20 cellular contexts compared by ENCODE assay signal in genomic region chr2:1738163-1738562, GRCh38. TPM values are rescaled to one million over a fixed set of nuclear protein-coding genes. Genes with fewer than 3 reads are reported as not detected.
DNase-seq lines count a peak whose midpoint lies in the region; ATAC-seq and TF ChIP-seq lines count a peak whose summit lies in the region.
"Had no signal": no experiment of that assay in that cellular context is flagged by ENCODE, and none has a peak within 500 bp of the region (broad histone marks: within the 10 kb centered on the region; RNA-seq: fewer than 3 reads in every experiment).

No MANE protein-coding gene starts in this region.

- H4K20me1 ChIP-seq in osteoblast (ENCODE audit: insufficient read depth, low read length) = peaks cover 10% of the 10 kb centered on the region
- peaks cover 41% of the 10 kb centered on the region for H4K20me1 ChIP-seq in GM23338 (replicated peaks; ENCODE audit: insufficient read depth)

- no peaks in the 10 kb centered on the region for H3K27me3 ChIP-seq in SJSA1 (replicated peaks)
- H3K27me3 ChIP-seq in osteoblast (ENCODE audit: insufficient read depth, low read length) = no peaks in the 10 kb centered on the region
- H3K27me3 ChIP-seq in subcutaneous abdominal adipose tissue (ENCODE audit: control insufficient read depth in 5 of 5, insufficient read depth in 4 of 5, low read length in 5 of 5) = no peaks in the 10 kb centered on the region
- no peaks in the 10 kb centered on the region for H3K27me3 ChIP-seq in GM23338 (ENCODE audit: insufficient read depth)

- ATAC-seq in GM23338 = no peak
- ATAC-seq in HG03342 (IDR thresholded peaks at IDR 0.05; ENCODE audit: unreplicated experiment) = no peak
- ATAC-seq: activated CD4-positive, CD25-positive, alpha-beta regulatory T cell treated with anti-CD3 and anti-CD28 coated beads, Interleukin-2, amount 50 U/mL, for 24 hours; left ventricle myocardium superior; stimulated activated naive B cell treated with anti-CD40 and anti-IgM and Interleukin-4, amounts not matched to agents 10 μg/mL and 1 μg/mL and 100 μg/mL, for 72 hours; T-helper 17 cell had no signal

- H3K4me1 ChIP-seq in SJSA1 (replicated peaks) = peaks cover 79% of the 10 kb centered on the region
- H3K4me1 ChIP-seq in osteoblast (ENCODE audit: insufficient read depth, low read length) = peaks cover 37% of the 10 kb centered on the region
- H3K4me1 ChIP-seq in subcutaneous abdominal adipose tissue (ENCODE audit: control insufficient read depth in 5 of 5, insufficient read depth in 5 of 5, low read length in 5 of 5) = peaks cover 7 to 67% (median 65%) of the 10 kb centered on the region in 5 donors
- H3K4me1 ChIP-seq in GM23338 (ENCODE audit: insufficient read depth) = peaks cover 18% of the 10 kb centered on the region; the same call in 1 of the 2 replicates

- H3K27me3 Mint-ChIP-seq in HFFc6 (ENCODE audit: insufficient read depth) (peaks cover 6% of the 10 kb centered on the region; the same call in 1 of the 2 replicates), GM23338 (ENCODE audit: insufficient read depth, low read depth, poor library complexity) (peaks cover 10% of the 10 kb centered on the region)
- H3K27me3 Mint-ChIP-seq: progenitor cell of endocrine pancreas had no signal

- H3K9me3 ChIP-seq in SJSA1 (replicated peaks) (peaks cover 3% of the 10 kb centered on the region; the same call in 1 of the 2 replicates), osteoblast (ENCODE audit: low read depth, low read length) (no peaks in the 10 kb centered on the region), subcutaneous abdominal adipose tissue (ENCODE audit: control insufficient read depth in 5 of 5, low read length in 5 of 5) (no peaks in the 10 kb centered on the region)

- DNase-seq in HFFc6 (no peak), SJSA1 (ENCODE audit: low read depth in 1 of 2, low spot score in 2 of 2) (no peak), osteoblast (ENCODE audit: insufficient read length, low spot score, missing footprints) (peak; percentile 26), GM23338 (ENCODE audit: low spot score) (no peak), RPMI8226 (no peak)
- DNase-seq: activated CD4-positive, alpha-beta T cell treated with anti-CD3 and anti-CD28 coated beads, Interleukin-2, amount 50 U/mL, for 4 hours; activated naive CD4-positive, alpha-beta T cell treated with anti-CD3 and anti-CD28 coated beads, Interleukin-2, amount 50 U/mL, for 16 hours; DMS 273 treated with DMSO at 0.1 percent for 48 hours; effector CD8-positive, alpha-beta T cell; GOT3; left ventricle myocardium superior; NCI-H146; stimulated activated naive B cell treated with anti-CD40 and anti-IgM and Interleukin-4, amounts not matched to agents 10 μg/mL and 1 μg/mL and 100 μg/mL, for 72 hours; T-helper 17 cell had no signal

- H3K36me3 Mint-ChIP-seq in HFFc6 (ENCODE audit: low read depth) (peaks cover 52% of the 10 kb centered on the region), GM23338 (ENCODE audit: low read depth) (peaks cover 43% of the 10 kb centered on the region)

- H3K36me3 ChIP-seq in SJSA1 (peaks cover 37% of the 10 kb centered on the region), osteoblast (ENCODE audit: insufficient read depth, low read length) (peaks cover 6% of the 10 kb centered on the region), subcutaneous abdominal adipose tissue (ENCODE audit: control insufficient read depth in 5 of 5, insufficient read depth in 5 of 5, low read length in 5 of 5) (peaks cover 0 to 3% (median 3%) of the 10 kb centered on the region in 5 donors), GM23338 (ENCODE audit: insufficient read depth) (no peaks in the 10 kb centered on the region)

- H3K79me2 ChIP-seq in osteoblast (ENCODE audit: insufficient read depth, low read length) (peaks cover 80% of the 10 kb centered on the region), GM23338 (replicated peaks; ENCODE audit: insufficient read depth) (peaks cover 99% of the 10 kb centered on the region)

- H3K27ac Mint-ChIP-seq in HFFc6 (peak overlapping the region; percentile 94), GM23338 (no peak overlapping the region)
- H3K27ac Mint-ChIP-seq: activated T-helper 2 cell treated with anti-CD3 and anti-CD28 coated beads, Interferon-gamma antibody, Interleukin-2, Interleukin-4, amounts not matched to agents 10 μg/mL and 5 μg/mL and 100 μg/mL, durations not matched to agents 14 hours and 24 hours and 36 hours; progenitor cell of endocrine pancreas; stimulated activated naive B cell treated with anti-CD40 and anti-IgM and Interleukin-4, amounts not matched to agents 10 μg/mL and 1 μg/mL and 100 μg/mL, for 72 hours; T-helper 17 cell had no signal

- H3K9ac ChIP-seq in subcutaneous abdominal adipose tissue (ENCODE audit: low read length in 5 of 5) = peak overlapping the region in 1 of 5 donors; percentile 28

- TF ChIP-seq CTCF in HFFc6 (IDR thresholded peaks at IDR 0.05) = no peak
- TF ChIP-seq CTCF in osteoblast (IDR thresholded peaks at IDR 0.05; ENCODE audit: extremely low read depth, low read depth, low read length) = no peak
- TF ChIP-seq CTCF in GM23338 (conservative IDR thresholded peaks at IDR 0.05; ENCODE audit: low read depth in 2 of 2) = no peak

- H3K9me3 Mint-ChIP-seq in HFFc6 (peaks cover 5% of the 10 kb centered on the region; the same call in 1 of the 2 replicates), GM23338 (peaks cover 18% of the 10 kb centered on the region; the same call in 2 of the 3 replicates)
- H3K9me3 Mint-ChIP-seq: activated T-helper 2 cell treated with anti-CD3 and anti-CD28 coated beads, Interferon-gamma antibody, Interleukin-2, Interleukin-4, amounts not matched to agents 10 μg/mL and 5 μg/mL and 100 μg/mL, durations not matched to agents 14 hours and 24 hours and 36 hours had no signal

- H3K4me1 Mint-ChIP-seq in HFFc6 (ENCODE audit: low read depth) (peaks cover 80% of the 10 kb centered on the region), GM23338 (peaks cover 28% of the 10 kb centered on the region)

- no peak overlapping the region for H2AFZ ChIP-seq in osteoblast (ENCODE audit: low read length)
- H2AFZ ChIP-seq in GM23338 = no peak overlapping the region

- H3K9me2 ChIP-seq in GM23338 (ENCODE audit: insufficient read depth) = no peaks in the 10 kb centered on the region

- H3K4me3 ChIP-seq in SJSA1 (no peak overlapping the region), osteoblast (ENCODE audit: insufficient read depth, low read length) (no peak overlapping the region), subcutaneous abdominal adipose tissue (ENCODE audit: low read depth in 1 of 5, low read length in 5 of 5) (no peak overlapping the region), GM23338 (no peak overlapping the region)
- H3K4me3 ChIP-seq: SK-N-MC had no signal

- H3K4me3 Mint-ChIP-seq in HFFc6 (0 out of 2 replicates have a peak overlapping the region, but pooled peaks have one; percentile 5), GM23338 (no peak overlapping the region)
- H3K4me3 Mint-ChIP-seq: stimulated activated naive B cell treated with anti-CD40 and anti-IgM and Interleukin-4, amounts not matched to agents 10 μg/mL and 1 μg/mL and 100 μg/mL, for 72 hours; T-helper 17 cell had no signal

- H3K4me2 ChIP-seq in osteoblast (ENCODE audit: insufficient read depth, low read length) (no peak overlapping the region), GM23338 (no peak overlapping the region)

- peak overlapping the region; percentile 88 for H3K27ac ChIP-seq in SJSA1
- H3K27ac ChIP-seq in osteoblast (ENCODE audit: low read depth, low read length) = peak overlapping the region; percentile 85
- H3K27ac ChIP-seq in subcutaneous abdominal adipose tissue (ENCODE audit: low read depth, low read length) = peak overlapping the region; percentile 95
- no peak overlapping the region for H3K27ac ChIP-seq in GM23338 (ENCODE audit: low read depth)
- H3K27ac ChIP-seq: SK-N-MC had no signal

- no peaks in the 10 kb centered on the region for H3F3A ChIP-seq in GM23338 (replicated peaks; ENCODE audit: low read depth)

TF ChIP-seq in GM23338, 12 proteins besides CTCF, POLR2A, EP300 and RAD21 (continues in another document):
- no peak for TF ChIP-seq EZH2phosphoT487 (IDR thresholded peaks at IDR 0.05; ENCODE audit: unreplicated experiment)
- no peak for TF ChIP-seq NANOG (IDR thresholded peaks at IDR 0.05; ENCODE audit: borderline replicate concordance)
- TF ChIP-seq ZNF114 (CRISPR knock-in tag; IDR thresholded peaks at IDR 0.05) = no peak
- no peak for TF ChIP-seq POLR2AphosphoS5 (IDR thresholded peaks at IDR 0.05; ENCODE audit: low read depth)

RNA-seq across cellular contexts. Expression of gene PXDN, which starts 6.2 kb away (rescaled TPM):
- 100 to 1,000 TPM; 283 to 403 (median 323) TPM for total RNA-seq in HFFc6 (2021; fragmentation: NEBNext Ultra II Directional; extraction: Animal tissue kit (Norgen Biotek cat#: 25700))
- total RNA-seq in SJSA1 (2014; rRNA removed; shearing (Covaris generic)) = 199 and 310 TPM in 2 replicates
- total RNA-seq in osteoblast = 307 and 324 TPM in 2 replicates
- 216 and 225 TPM in 2 replicates for total RNA-seq in GM23338 (2014; rRNA removed; shearing (Covaris generic))
- polyA plus RNA-seq in GM23338 (2016; fragmentation: Nextera tagmentation; extraction: Ambion mirVana) = 38.5 and 42.2 TPM in 2 replicates
- total RNA-seq: T-helper 17 cell had no signal
